1 cellular context compared by ENCODE assay signal in genomic region chr22:28798810-28799124, GRCh38.
A peak's percentile ranks its signal among the peaks of the same experiment; 100 is the strongest.
TF ChIP-seq lines count a peak whose summit lies in the region.

No MANE protein-coding gene starts in this region.

TF ChIP-seq in K562, 482 proteins besides CTCF, POLR2A, EP300 and RAD21:
- TF ChIP-seq FOS (IDR thresholded peaks at IDR 0.05; ENCODE audit: extremely low read depth, insufficient read length) (no peak), ZBTB43 (CRISPR knock-in tag; IDR thresholded peaks at IDR 0.05) (no peak), RBFOX2 (IDR thresholded peaks at IDR 0.05; ENCODE audit: low read depth, low read length) (peak; percentile 41; the same call in 1 of the 2 replicates), ZNF253 (CRISPR knock-in tag; conservative IDR thresholded peaks at IDR 0.05) (no peak), ATF1 (CRISPR knock-in tag; IDR thresholded peaks at IDR 0.05) (no peak), ATF1 (tag; IDR thresholded peaks at IDR 0.05) (no peak), CAMTA2 (CRISPR knock-in tag; conservative IDR thresholded peaks at IDR 0.05) (no peak), ELF2 (CRISPR knock-in tag; IDR thresholded peaks at IDR 0.05) (no peak), ETV1 (tag; conservative IDR thresholded peaks at IDR 0.05; ENCODE audit: low read depth) (no peak), CREB3L1 (IDR thresholded peaks at IDR 0.05; ENCODE audit: borderline replicate concordance, low read depth) (no peak), TBP (optimal IDR thresholded peaks at IDR 0.05; ENCODE audit: low read depth, low read length) (no peak), SRF (CRISPR knock-in tag; IDR thresholded peaks at IDR 0.05) (no peak), HES1 (IDR thresholded peaks at IDR 0.05; ENCODE audit: low read depth) (no peak), RBM22 (IDR thresholded peaks at IDR 0.05; ENCODE audit: low read depth, low read length, poor library complexity, severe bottlenecking) (peak; percentile 48), ZNF77 (CRISPR knock-in tag; IDR thresholded peaks at IDR 0.05) (no peak), HMGN3 (IDR thresholded peaks at IDR 0.05; ENCODE audit: borderline replicate concordance, extremely low read depth, insufficient read length, low read depth, low read length) (no peak), ZNF23 (CRISPR knock-in tag; IDR thresholded peaks at IDR 0.05) (no peak), PHB2 (IDR thresholded peaks at IDR 0.05; ENCODE audit: low read depth) (no peak), ZKSCAN8 (CRISPR knock-in tag; IDR thresholded peaks at IDR 0.05) (no peak), NCOR1 (IDR thresholded peaks at IDR 0.05) (no peak), ZNF431 (CRISPR knock-in tag; IDR thresholded peaks at IDR 0.05) (no peak), POLR2G (IDR thresholded peaks at IDR 0.05; ENCODE audit: low read depth, low read length) (0 out of 2 replicates have a peak, but pooled peaks have one; percentile 46), ZBTB17 (CRISPR knock-in tag; IDR thresholded peaks at IDR 0.05) (no peak), MCM2 (IDR thresholded peaks at IDR 0.05; ENCODE audit: low read depth) (no peak)
- TF ChIP-seq, protein P1, sequence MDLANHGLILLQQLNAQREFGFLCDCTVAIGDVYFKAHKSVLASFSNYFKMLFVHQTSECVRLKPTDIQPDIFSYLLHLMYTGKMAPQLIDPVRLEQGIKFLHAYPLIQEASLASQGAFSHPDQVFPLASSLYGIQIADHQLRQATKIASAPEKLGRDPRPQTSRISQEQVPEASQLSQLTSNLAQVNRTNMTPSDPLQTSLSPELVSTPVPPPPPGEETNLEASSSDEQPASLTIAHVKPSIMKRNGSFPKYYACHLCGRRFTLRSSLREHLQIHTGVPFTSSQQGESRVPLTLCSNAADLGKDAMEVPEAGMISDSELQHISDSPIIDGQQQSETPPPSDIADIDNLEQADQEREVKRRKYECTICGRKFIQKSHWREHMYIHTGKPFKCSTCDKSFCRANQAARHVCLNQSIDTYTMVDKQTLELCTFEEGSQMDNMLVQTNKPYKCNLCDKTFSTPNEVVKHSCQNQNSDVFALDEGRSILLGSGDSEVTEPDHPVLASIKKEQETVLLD (IDR thresholded peaks at IDR 0.05) = no peak
